In genomic region chr21:8244723-8245641, GRCh38 we compare ENCODE assay signal across 8 cellular contexts.
DNase-seq lines count a peak whose midpoint lies in the region; ATAC-seq and TF ChIP-seq lines count a peak whose summit lies in the region.
"Not testable (repeated sequence)": the region's sequence is repeated elsewhere in the genome, so short reads cannot be mapped to it uniquely, and the experiment has no call there.

No MANE protein-coding gene starts in this region.

- intact Hi-C loops in activated CD4-positive, alpha-beta T cell treated with anti-CD3 and anti-CD28 coated beads for 36 hours (cut with DNase I, micrococcal nuclease); left cardiac atrium (cut with DNase I): not testable (repeated sequence)

- H3K36me3 Mint-ChIP-seq in activated CD4-positive, alpha-beta T cell treated with anti-CD3 and anti-CD28 coated beads for 36 hours (ENCODE audit: low read depth); stimulated activated memory B cell treated with anti-CD40 and anti-IgM and Interleukin-4, amounts not matched to agents 10 μg/mL and 1 μg/mL and 100 μg/mL, for 72 hours: not testable (repeated sequence)

- POLR2A ChIA-PET in activated CD4-positive, alpha-beta T cell treated with anti-CD3 and anti-CD28 coated beads for 36 hours (lab: Charles Lee), result not testable (repeated sequence)

- H3K4me1 Mint-ChIP-seq in activated CD4-positive, alpha-beta T cell treated with anti-CD3 and anti-CD28 coated beads for 36 hours; stimulated activated memory B cell treated with anti-CD40 and anti-IgM and Interleukin-4, amounts not matched to agents 10 μg/mL and 1 μg/mL and 100 μg/mL, for 72 hours: not testable (repeated sequence)

- not testable (repeated sequence) for H3K9me3 Mint-ChIP-seq in activated CD4-positive, alpha-beta T cell treated with anti-CD3 and anti-CD28 coated beads for 36 hours (ENCODE audit: low read depth); stimulated activated memory B cell treated with anti-CD40 and anti-IgM and Interleukin-4, amounts not matched to agents 10 μg/mL and 1 μg/mL and 100 μg/mL, for 72 hours

- DNase-seq in activated CD4-positive, alpha-beta T cell treated with anti-CD3 and anti-CD28 coated beads for 36 hours; left cardiac atrium: not testable (repeated sequence)

- ATAC-seq in GM18505 (IDR thresholded peaks at IDR 0.05; ENCODE audit: unreplicated experiment), result peak; percentile 33
- ATAC-seq in GM19395 (IDR thresholded peaks at IDR 0.05; ENCODE audit: unreplicated experiment), result peak; percentile 43
- ATAC-seq in GM21737 (IDR thresholded peaks at IDR 0.05; ENCODE audit: unreplicated experiment), result peak; percentile 49
- ATAC-seq in HG02973 (IDR thresholded peaks at IDR 0.05; ENCODE audit: unreplicated experiment), result peak; percentile 40
- peak; percentile 39 for ATAC-seq in HG03439 (IDR thresholded peaks at IDR 0.05; ENCODE audit: unreplicated experiment)
- peak; percentile 47 for ATAC-seq in activated CD4-positive, alpha-beta T cell treated with anti-CD3 and anti-CD28 coated beads for 36 hours
- ATAC-seq in left cardiac atrium, result peak; percentile 70 to 78
- peak; percentile 79 for ATAC-seq in stimulated activated memory B cell treated with anti-CD40 and anti-IgM and Interleukin-4, amounts not matched to agents 10 μg/mL and 1 μg/mL and 100 μg/mL, for 72 hours

- H3K4me3 Mint-ChIP-seq in activated CD4-positive, alpha-beta T cell treated with anti-CD3 and anti-CD28 coated beads for 36 hours; stimulated activated memory B cell treated with anti-CD40 and anti-IgM and Interleukin-4, amounts not matched to agents 10 μg/mL and 1 μg/mL and 100 μg/mL, for 72 hours: not testable (repeated sequence)

- TF ChIP-seq POLR2A in GM18505 (IDR thresholded peaks at IDR 0.05; ENCODE audit: borderline replicate concordance, extremely low read depth, insufficient read depth, insufficient read length), result not testable (repeated sequence)

- not testable (repeated sequence) for H3K27ac Mint-ChIP-seq in activated CD4-positive, alpha-beta T cell treated with anti-CD3 and anti-CD28 coated beads for 36 hours; stimulated activated memory B cell treated with anti-CD40 and anti-IgM and Interleukin-4, amounts not matched to agents 10 μg/mL and 1 μg/mL and 100 μg/mL, for 72 hours

- not testable (repeated sequence) for H3K27me3 Mint-ChIP-seq in activated CD4-positive, alpha-beta T cell treated with anti-CD3 and anti-CD28 coated beads for 36 hours; stimulated activated memory B cell treated with anti-CD40 and anti-IgM and Interleukin-4, amounts not matched to agents 10 μg/mL and 1 μg/mL and 100 μg/mL, for 72 hours

- CTCF ChIA-PET in activated CD4-positive, alpha-beta T cell treated with anti-CD3 and anti-CD28 coated beads for 36 hours (lab: Charles Lee), result not testable (repeated sequence)
